Comparison of ENCODE assay signal across 8 cellular contexts in genomic region chr19:1354496-1355257, GRCh38. TPM values are rescaled to one million over a fixed set of nuclear protein-coding genes. Genes with fewer than 3 reads are reported as not detected.
DNase-seq lines count a peak whose midpoint lies in the region; TF ChIP-seq lines count a peak whose summit lies in the region.

No MANE protein-coding gene starts in this region.

- no peaks in the 10 kb centered on the region for H3K9me3 Mint-ChIP-seq in endothelial cell (ENCODE audit: unreplicated experiment)

- peak overlapping the region; percentile 97 for H3K4me3 Mint-ChIP-seq in endothelial cell (ENCODE audit: unreplicated experiment)

- DNase-seq in COLO668 (lab: John Stamatoyannopoulos, UW; ENCODE audit: unreplicated experiment) (peak; percentile 94), GM20000 (ENCODE audit: low spot score) (peak; percentile 99), HT1080 (ENCODE audit: low read depth) (peak; percentile 83), NOMO-1 treated with DMSO at 0.1 percent for 48 hours (lab: John Stamatoyannopoulos, UW; ENCODE audit: unreplicated experiment) (peak; percentile 74), endothelial cell (ENCODE audit: low spot score) (peak; percentile 90), midbrain (lab: John Stamatoyannopoulos, UW) (peak; percentile 92)
- peak; percentile 57 for DNase-seq in activated CD8-positive, alpha-beta memory T cell treated with anti-CD3 and anti-CD28 coated beads, Interleukin-2, amount 50 U/mL, for 24 hours (ENCODE audit: extremely low read depth)
- DNase-seq in stimulated activated CD8-positive, alpha-beta memory T cell treated with anti-CD3 and anti-CD28 coated beads, Interleukin-15, amount 100 ng/mL, for 48 hours (ENCODE audit: low read depth in 2 of 2), result peak; percentile 76

- peaks cover 7% of the 10 kb centered on the region for H3K4me1 Mint-ChIP-seq in endothelial cell (ENCODE audit: unreplicated experiment)

- H3K27me3 Mint-ChIP-seq in endothelial cell (ENCODE audit: unreplicated experiment), result peaks cover 2% of the 10 kb centered on the region

- TF ChIP-seq CTCF in GM20000 (IDR thresholded peaks at IDR 0.05; ENCODE audit: extremely low read depth, missing control alignments) (no peak), endothelial cell (IDR thresholded peaks at IDR 0.05; ENCODE audit: unreplicated experiment) (no peak)

- H3K27ac Mint-ChIP-seq in endothelial cell (ENCODE audit: unreplicated experiment), result peak overlapping the region; percentile 80

- H3K36me3 Mint-ChIP-seq in endothelial cell (ENCODE audit: low read depth, unreplicated experiment), result peaks cover 30% of the 10 kb centered on the region

RNA-seq across cellular contexts. Expression of gene NDUFS7, which starts 29.0 kb away (rescaled TPM):
- 101 and 141 TPM in 2 replicates for total RNA-seq in HT1080 (2014; rRNA removed; shearing (Covaris generic))
- polyA plus RNA-seq in HT1080 (2015; cell fraction: cytosol; rRNA removed), result 114 and 126 TPM in 2 replicates
- polyA plus RNA-seq in HT1080 (2015; cell fraction: nucleus; rRNA removed), result 53.6 and 62.7 TPM in 2 replicates
- 84.0 TPM for total RNA-seq in endothelial cell (ENCODE audit: unreplicated experiment)

RNA-seq across cellular contexts. Expression of gene GAMT, which starts 46.7 kb away (rescaled TPM):
- total RNA-seq in HT1080 (2014; rRNA removed; shearing (Covaris generic)), result 53.9 and 58.5 TPM in 2 replicates
- 43.7 and 51.8 TPM in 2 replicates for polyA plus RNA-seq in HT1080 (2015; cell fraction: cytosol; rRNA removed)
- 24.2 and 26.7 TPM in 2 replicates for polyA plus RNA-seq in HT1080 (2015; cell fraction: nucleus; rRNA removed)
- 18.1 TPM for total RNA-seq in endothelial cell (ENCODE audit: unreplicated experiment)

RNA-seq across cellular contexts. Expression of gene DAZAP1, which starts 52.7 kb away (rescaled TPM):
- 158 and 183 TPM in 2 replicates for total RNA-seq in HT1080 (2014; rRNA removed; shearing (Covaris generic))
- polyA plus RNA-seq in HT1080 (2015; cell fraction: cytosol; rRNA removed), result 144 and 151 TPM in 2 replicates
- polyA plus RNA-seq in HT1080 (2015; cell fraction: nucleus; rRNA removed), result 203 and 228 TPM in 2 replicates
- 145 TPM for total RNA-seq in endothelial cell (ENCODE audit: unreplicated experiment)

Comparison
In these comparisons a context has a peak if more than half of its experiments do, and no peak if none do; other contexts are left out.
1. Peak in every context shown above with its lines: DNase-seq.